ENCODE assay signal across 36 cellular contexts in genomic region chr20:40600441-40601235, GRCh38.
DNase-seq lines count a peak whose midpoint lies in the region; ATAC-seq and TF ChIP-seq lines count a peak whose summit lies in the region.
"Had no signal": no experiment of that assay in that cellular context is flagged by ENCODE, and none has a peak within 500 bp of the region (broad histone marks: within the 10 kb centered on the region; RNA-seq: fewer than 3 reads in every experiment).

No MANE protein-coding gene starts in this region.

- H3K4me3 Mint-ChIP-seq in nephron progenitor cell = no peak overlapping the region
- H3K4me3 Mint-ChIP-seq: activated naive CD8-positive, alpha-beta T cell; CD4-positive, alpha-beta T cell; endodermal cell; memory B cell had no signal

- peaks cover 22% of the 10 kb centered on the region for H3K9me3 Mint-ChIP-seq in nephron progenitor cell

- peaks cover 5% of the 10 kb centered on the region for H3K4me1 Mint-ChIP-seq in nephron progenitor cell
- H3K4me1 Mint-ChIP-seq: endodermal cell, memory B cell had no signal

- DNase-seq in HT-29 (ENCODE audit: low spot score) (peak; percentile 45), RWPE2 (ENCODE audit: low spot score) (no peak), esophagus muscularis mucosa (ENCODE audit: extremely low spot score) (peak; percentile 83), nephron progenitor cell (no peak), D341Med (ENCODE audit: low spot score) (no peak), sciatic nerve (ENCODE audit: low spot score) (no peak)
- DNase-seq in activated naive CD4-positive, alpha-beta T cell (lab: John Stamatoyannopoulos, UW) = no peak
- DNase-seq: activated CD4-positive, alpha-beta T cell treated with anti-CD3 and anti-CD28 coated beads for 4 hours; activated CD8-positive, alpha-beta memory T cell treated with anti-CD3 and anti-CD28 coated beads for 24 hours; activated T-cell treated with anti-CD3 and anti-CD28 coated beads for 4 hours; aorta; CD4-positive, alpha-beta T cell; DMS 273 treated with DMSO at 0.1 percent for 48 hours; EL; endodermal cell; hippocampal formation; KBM-7; MM.1S; NCI-H1930; NCI-H2227 treated with DMSO at 0.1 percent for 48 hours; NCI-H526; Peyer's patch; spleen; stimulated activated CD4-positive, alpha-beta T cell treated with anti-CD3 and anti-CD28 coated beads, Interleukin-2, amount 100 ng/mL, for 24 hours; stimulated activated naive CD8-positive, alpha-beta T cell treated with anti-CD3 and anti-CD28 coated beads, Interleukin-15, Interleukin-2, amounts not matched to agents 100 U/mL and 50 U/mL, for 24 hours; SW 1271; T-helper 9 cell; testis had no signal

- H3K27me3 Mint-ChIP-seq in nephron progenitor cell (ENCODE audit: low read depth, poor library complexity) = peaks cover 8% of the 10 kb centered on the region

- H3K4me3 ChIP-seq in RWPE2 (ENCODE audit: severe bottlenecking) = no peak overlapping the region
- no peak overlapping the region for H3K4me3 ChIP-seq in esophagus muscularis mucosa
- H3K4me3 ChIP-seq: cardiac muscle cell, coronary artery, Peyer's patch, right atrium auricular region, spleen, testis had no signal

- TF ChIP-seq CTCF in RWPE2 (IDR thresholded peaks at IDR 0.05; ENCODE audit: poor library complexity, severe bottlenecking) (no peak), esophagus muscularis mucosa (IDR thresholded peaks at IDR 0.05) (no peak), nephron progenitor cell (IDR thresholded peaks at IDR 0.05) (no peak)

- intact Hi-C loops in esophagus muscularis mucosa (cut with DNase I) (no loop called here), sciatic nerve (cut with DNase I) (no loop called here)

- no peaks in the 10 kb centered on the region for H3K27me3 ChIP-seq in RWPE2 (ENCODE audit: insufficient read depth, poor library complexity, severe bottlenecking)
- H3K27me3 ChIP-seq in esophagus muscularis mucosa = peaks cover 0 to 7% (median 0%) of the 10 kb centered on the region in 4 donors
- H3K27me3 ChIP-seq: cardiac muscle cell, Peyer's patch, right atrium auricular region, testis had no signal

- H3K36me3 Mint-ChIP-seq in nephron progenitor cell (ENCODE audit: low read depth) = peaks cover 6% of the 10 kb centered on the region
- H3K36me3 Mint-ChIP-seq: activated naive CD8-positive, alpha-beta T cell had no signal

- peak overlapping the region; percentile 7 for H3K27ac Mint-ChIP-seq in nephron progenitor cell
- H3K27ac Mint-ChIP-seq: activated naive CD8-positive, alpha-beta T cell; activated T-helper 2 cell treated with anti-CD3 and anti-CD28 coated beads, Interferon-gamma antibody, Interleukin-2, Interleukin-4, amounts not matched to agents 10 μg/mL and 5 μg/mL and 100 μg/mL, durations not matched to agents 14 hours and 24 hours and 36 hours; CD4-positive, alpha-beta T cell; endodermal cell; memory B cell had no signal

- H3K9me3 ChIP-seq in RWPE2 (ENCODE audit: severe bottlenecking) (peaks cover 6% of the 10 kb centered on the region), esophagus muscularis mucosa (peaks cover 0 to 11% (median 4%) of the 10 kb centered on the region in 4 donors)
- H3K9me3 ChIP-seq: testis had no signal

- WGBS in esophagus muscularis mucosa = 53% methylated on average over 2 of the region's 2 CpGs

- H3K4me1 ChIP-seq in RWPE2 (ENCODE audit: insufficient read depth, poor library complexity, severe bottlenecking) = peaks cover 9% of the 10 kb centered on the region
- H3K4me1 ChIP-seq in esophagus muscularis mucosa = no peaks in the 10 kb centered on the region
- H3K4me1 ChIP-seq: Peyer's patch, right atrium auricular region, testis had no signal

- H3K27ac ChIP-seq in RWPE2 (ENCODE audit: poor library complexity, severe bottlenecking) (peak overlapping the region; percentile 1), esophagus muscularis mucosa (replicated peaks in 1 of 4) (no peak overlapping the region)
- H3K27ac ChIP-seq: cardiac muscle cell, coronary artery, Peyer's patch, right atrium auricular region, testis, VCaP had no signal

- no peak for TF ChIP-seq EP300 in esophagus muscularis mucosa (IDR thresholded peaks at IDR 0.05)

- H3K36me3 ChIP-seq in RWPE2 (ENCODE audit: low read depth) (no peaks in the 10 kb centered on the region), esophagus muscularis mucosa (no peaks in the 10 kb centered on the region)
- H3K36me3 ChIP-seq: cardiac muscle cell, Peyer's patch, right atrium auricular region, spleen had no signal

- no peak for TF ChIP-seq POLR2A in esophagus muscularis mucosa (IDR thresholded peaks at IDR 0.05; ENCODE audit: low read depth)

- ATAC-seq in RWPE2 (ENCODE audit: low read depth) (peak; percentile 68), sciatic nerve (no peak)
- ATAC-seq: left lobe of liver; stimulated activated naive CD8-positive, alpha-beta T cell treated with anti-CD3 and anti-CD28 coated beads, Interleukin-15, Interleukin-2, amounts not matched to agents 100 U/mL and 50 U/mL, for 24 hours had no signal

Comparison
In these comparisons a context has a peak if more than half of its experiments do, and no peak if none do; other contexts are left out.
1. DNase-seq: peak in HT-29 (single experiment) and esophagus muscularis mucosa (single experiment); none in RWPE2 (single experiment), nephron progenitor cell (single experiment), D341Med (single experiment), sciatic nerve (single experiment) and activated naive CD4-positive, alpha-beta T cell (0 of 4).